Comparison of ENCODE assay signal across 9 cellular contexts in the genomic region with DNA sequence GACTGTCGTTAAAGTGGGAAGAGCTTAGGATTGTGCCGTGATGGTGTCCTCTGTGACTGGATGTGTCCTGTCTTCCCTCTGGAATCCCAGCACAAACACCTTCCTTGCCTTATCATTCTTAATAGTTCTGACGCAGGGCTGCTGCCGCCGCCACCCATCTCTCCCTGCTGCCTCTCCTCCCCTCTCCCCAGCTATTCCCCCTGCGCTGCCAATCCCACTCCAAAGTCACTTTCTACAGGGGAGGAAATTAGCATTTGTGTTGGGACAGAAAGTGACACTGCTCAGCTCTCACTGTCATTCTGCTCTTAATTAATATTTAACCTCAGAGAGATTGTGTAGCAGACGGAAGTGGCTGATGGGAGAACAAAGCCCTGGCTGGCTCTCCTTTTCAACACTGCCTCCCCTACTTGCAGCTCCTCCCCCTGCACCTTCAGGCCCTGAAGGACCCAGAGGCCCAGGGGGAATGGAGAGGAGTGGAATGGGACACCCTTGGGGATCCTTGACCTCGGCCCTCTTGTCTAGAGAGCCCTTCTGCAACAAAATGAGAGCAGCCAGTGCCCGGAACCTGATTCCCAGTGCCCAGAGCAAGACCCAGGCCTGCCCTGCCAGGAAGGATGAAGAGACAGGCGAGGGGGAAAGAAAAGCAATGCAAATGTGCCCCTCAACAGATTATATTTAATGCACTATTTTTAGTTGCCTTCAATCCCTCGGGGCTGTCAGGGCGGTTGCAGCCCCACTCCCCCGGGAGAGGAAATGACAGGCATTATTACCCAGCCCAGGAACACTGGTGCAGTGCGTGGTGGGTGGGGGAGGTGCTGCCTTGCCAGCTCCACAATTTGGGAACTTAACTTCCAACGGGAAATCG. TPM values are rescaled to one million over a fixed set of nuclear protein-coding genes. Genes with fewer than 3 reads are reported as not detected.
A peak's percentile ranks its signal among the peaks of the same experiment; 100 is the strongest.
DNase-seq lines count a peak whose midpoint lies in the region; ATAC-seq, FAIRE-seq and TF ChIP-seq lines count a peak whose summit lies in the region.
"Had no signal": no experiment of that assay in that cellular context is flagged by ENCODE, and none has a peak within 500 bp of the region (broad histone marks: within the 10 kb centered on the region; RNA-seq: fewer than 3 reads in every experiment).

No MANE protein-coding gene starts in this region.

- H3K4me3 ChIP-seq in tibial artery (no peak overlapping the region), kidney (ENCODE audit: low read length in 2 of 2) (no peak overlapping the region)
- H3K4me3 ChIP-seq: SJSA1 had no signal

- H3K9ac ChIP-seq in kidney (ENCODE audit: low read length in 2 of 2): no peak overlapping the region

- H3K4me1 ChIP-seq in tibial artery (peaks cover 5 to 25% (median 17%) of the 10 kb centered on the region in 4 donors), kidney (ENCODE audit: control insufficient read depth in 1 of 2, insufficient read depth in 1 of 2, low read depth in 1 of 2, low read length in 2 of 2) (peaks cover 0 to 9% of the 10 kb centered on the region in 2 donors)
- H3K4me1 ChIP-seq: SJSA1 had no signal

- no peaks in the 10 kb centered on the region for H3K27me3 ChIP-seq in tibial artery

- peak; percentile 99 for ATAC-seq in HG03139 (IDR thresholded peaks at IDR 0.05; ENCODE audit: unreplicated experiment)

- TF ChIP-seq CTCF in tibial artery (IDR thresholded peaks at IDR 0.05) (no peak), kidney (IDR thresholded peaks at IDR 0.05; ENCODE audit: borderline replicate concordance, extremely low read depth, insufficient read depth) (no peak)

- no peak for FAIRE-seq in kidney (lab: Jason Lieb, UNC)

- intact Hi-C loops in tibial artery (cut with DNase I; ENCODE audit: low total_unique reads): no loop called here
- intact Hi-C loops in kidney (cut with DNase I): no loop called here

- H3K9me3 ChIP-seq in tibial artery (no peaks in the 10 kb centered on the region), kidney (ENCODE audit: control insufficient read depth in 1 of 2, low read length in 2 of 2) (no peaks in the 10 kb centered on the region)
- H3K9me3 ChIP-seq: SJSA1 had no signal

- H3K27ac ChIP-seq in caudate nucleus (ENCODE audit: low read depth, low read length) (peak overlapping the region; percentile 31), tibial artery (peak overlapping the region; percentile 45 to 58), kidney (ENCODE audit: low read depth in 2 of 2, low read length in 2 of 2) (no peak overlapping the region)
- H3K27ac ChIP-seq: SJSA1 had no signal

- DNase-seq in NCI-H1436 (lab: John Stamatoyannopoulos, UW): peak; percentile 70
- no peak for DNase-seq in NCI-H1436 treated with DMSO at 0.1 percent for 48 hours (lab: John Stamatoyannopoulos, UW)
- peak in 32 of 61 donors; percentile 18 to 77 (median 54) for DNase-seq in caudate nucleus (lab: John Stamatoyannopoulos, UW)
- peak in 1 of 2 donors; percentile 85 for DNase-seq in tibial artery
- DNase-seq in kidney: no peak
- no peak for DNase-seq in KG1 (lab: John Stamatoyannopoulos, UW)
- no peak for DNase-seq in central memory CD4-positive, alpha-beta T cell

- H3K36me3 ChIP-seq in tibial artery (no peaks in the 10 kb centered on the region), kidney (ENCODE audit: control insufficient read depth in 1 of 2, insufficient read depth in 2 of 2, low read length in 2 of 2) (no peaks in the 10 kb centered on the region)
- H3K36me3 ChIP-seq: SJSA1 had no signal

RNA-seq across cellular contexts. Expression of gene NRGN, which starts 14.7 kb away (rescaled TPM):
- 17.9 TPM for total RNA-seq in kidney
- polyA plus RNA-seq in kidney (ENCODE audit: insufficient read depth, low read depth, low replicate concordance): 55.9 TPM

RNA-seq across cellular contexts. Expression of gene VSIG2, which starts 27.0 kb away (rescaled TPM):
- 3.9 TPM for total RNA-seq in kidney
- 11.7 TPM for polyA plus RNA-seq in kidney (ENCODE audit: insufficient read depth, low read depth, low replicate concordance)
- total RNA-seq: SJSA1 had no signal

RNA-seq across cellular contexts. Expression of gene ESAM, which starts 37.0 kb away (rescaled TPM):
- 63.0 TPM for total RNA-seq in kidney
- 85.8 TPM for polyA plus RNA-seq in kidney (ENCODE audit: insufficient read depth, low read depth, low replicate concordance)

RNA-seq across cellular contexts. Expression of gene SPA17, which starts 51.4 kb away (rescaled TPM):
- total RNA-seq in kidney: 10.7 TPM
- polyA plus RNA-seq in kidney (ENCODE audit: insufficient read depth, low read depth, low replicate concordance): 23.7 TPM

RNA-seq across cellular contexts. Expression of gene SIAE, which starts 51.5 kb away (rescaled TPM):
- total RNA-seq in kidney: 59.7 TPM
- 53.2 TPM for polyA plus RNA-seq in kidney (ENCODE audit: insufficient read depth, low read depth, low replicate concordance)

Comparison
In these comparisons a context has a peak if more than half of its experiments do, and no peak if none do; other contexts are left out.
1. DNase-seq: peak in NCI-H1436 (single experiment) and caudate nucleus (32 of 61); none in NCI-H1436 treated with DMSO at 0.1 percent for 48 hours (single experiment), kidney (single experiment), KG1 (single experiment) and central memory CD4-positive, alpha-beta T cell (single experiment).
2. H3K27ac ChIP-seq: peak in caudate nucleus (single experiment) and tibial artery (2 of 2); none in kidney (0 of 2).